Comparison of ENCODE assay signal across 1 cellular context in the genomic region with DNA sequence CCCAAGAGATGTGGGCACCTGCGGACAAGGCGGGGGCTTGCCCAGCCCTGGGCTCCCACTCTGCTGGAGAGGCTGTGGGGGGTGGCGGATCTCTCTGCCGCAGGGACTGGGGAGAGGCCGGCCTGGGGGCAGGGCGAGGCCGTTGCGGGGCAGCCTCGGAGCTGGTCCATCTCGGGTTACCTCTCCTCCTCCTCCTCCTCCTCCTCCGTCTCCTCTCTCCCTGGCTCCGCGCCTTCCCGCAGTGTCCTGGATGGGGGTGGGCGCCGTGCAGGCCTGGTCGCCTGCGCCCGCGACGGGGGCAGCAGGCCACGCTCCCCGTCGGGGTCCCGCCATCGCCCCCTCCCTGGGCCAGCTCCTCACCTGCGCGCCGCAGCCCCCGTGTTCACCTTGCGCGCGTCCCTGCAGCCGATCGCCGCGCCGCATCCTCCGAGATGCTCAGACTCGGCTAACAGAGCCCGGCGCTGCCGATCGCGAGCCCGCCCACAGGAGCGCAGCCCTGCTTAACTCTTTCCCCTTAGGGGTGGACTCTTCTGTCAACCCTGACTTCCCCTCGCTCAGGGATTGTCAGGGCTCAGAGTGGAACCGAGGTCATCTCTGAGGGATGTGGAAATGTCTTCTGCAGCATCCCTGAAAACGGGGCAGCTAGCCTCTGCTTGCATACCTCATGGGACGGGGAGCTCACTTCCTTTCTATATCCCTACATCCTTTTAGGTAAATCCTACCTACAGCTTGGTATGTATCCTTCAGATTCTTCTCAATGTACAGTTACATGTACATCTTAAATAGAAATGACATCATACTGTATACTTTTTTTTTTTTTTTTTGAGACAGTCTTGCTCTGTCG.
TF ChIP-seq lines count a peak whose summit lies in the region.

A gene (minus strand): TSS at position 447 of the 844 bp plus-strand sequence. CDS start 2,293 bp downstream, outside the sequence.

TF ChIP-seq in endothelial cell of umbilical vein, 7 proteins besides CTCF, POLR2A, EP300 and RAD21 (continued from another document):
- TF ChIP-seq, protein P1, sequence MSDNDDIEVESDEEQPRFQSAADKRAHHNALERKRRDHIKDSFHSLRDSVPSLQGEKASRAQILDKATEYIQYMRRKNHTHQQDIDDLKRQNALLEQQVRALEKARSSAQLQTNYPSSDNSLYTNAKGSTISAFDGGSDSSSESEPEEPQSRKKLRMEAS (IDR thresholded peaks at IDR 0.05; ENCODE audit: insufficient read depth, insufficient read length), result no peak
- TF ChIP-seq GATA2 (IDR thresholded peaks at IDR 0.05; ENCODE audit: insufficient read depth, insufficient read length, low read depth, low read length), result no peak
- no peak for TF ChIP-seq FOS (IDR thresholded peaks at IDR 0.05; ENCODE audit: borderline replicate concordance, insufficient read depth, low read length)
- TF ChIP-seq EZH2 (IDR thresholded peaks at IDR 0.05; ENCODE audit: borderline replicate concordance, low read depth, low read length, severe bottlenecking), result no peak
- no peak for TF ChIP-seq POLR2AphosphoS5 (IDR thresholded peaks at IDR 0.05; ENCODE audit: insufficient read depth, low read depth, low read length)
- TF ChIP-seq MYC (IDR thresholded peaks at IDR 0.05; ENCODE audit: low read depth, low read length), result no peak
